ENCODE assay signal across 13 cellular contexts in genomic region chrX:15814811-15815210, GRCh38.
"Had no signal": no experiment of that assay in that cellular context is flagged by ENCODE, and none has a peak within 500 bp of the region (broad histone marks: within the 10 kb centered on the region; RNA-seq: fewer than 3 reads in every experiment).

No MANE protein-coding gene starts in this region.

- H3K9me3 ChIP-seq: gastroesophageal sphincter, ovary, SJSA1, thoracic aorta, upper lobe of right lung had no signal

- H3K36me3 ChIP-seq: ovary had no signal

- H3K27me3 ChIP-seq: gastroesophageal sphincter, ovary, SJSA1, upper lobe of right lung had no signal

- H3K4me3 ChIP-seq: gastroesophageal sphincter, lung, ovary, SJSA1, thoracic aorta, upper lobe of right lung had no signal

- H3K27ac Mint-ChIP-seq: mesothelial cell of epicardium had no signal

- H3K27ac ChIP-seq: gastroesophageal sphincter, ovary, SJSA1, thoracic aorta, upper lobe of right lung had no signal

- H3K9me3 Mint-ChIP-seq: mesothelial cell of epicardium, neural crest cell had no signal

- H3K4me1 ChIP-seq: gastroesophageal sphincter, upper lobe of right lung had no signal

- ATAC-seq: gastroesophageal sphincter, left colon, sciatic nerve, upper lobe of right lung had no signal

- H3K4me3 Mint-ChIP-seq: mesothelial cell of epicardium, neural crest cell had no signal

- DNase-seq: activated effector memory CD4-positive, alpha-beta T cell treated with anti-CD3 and anti-CD28 coated beads, Interleukin-2, amount 50 U/mL, for 16 hours; left colon; ovary; SW 1271; T-helper 9 cell; upper lobe of right lung had no signal
